ENCODE assay signal across 22 cellular contexts in the genomic region with DNA sequence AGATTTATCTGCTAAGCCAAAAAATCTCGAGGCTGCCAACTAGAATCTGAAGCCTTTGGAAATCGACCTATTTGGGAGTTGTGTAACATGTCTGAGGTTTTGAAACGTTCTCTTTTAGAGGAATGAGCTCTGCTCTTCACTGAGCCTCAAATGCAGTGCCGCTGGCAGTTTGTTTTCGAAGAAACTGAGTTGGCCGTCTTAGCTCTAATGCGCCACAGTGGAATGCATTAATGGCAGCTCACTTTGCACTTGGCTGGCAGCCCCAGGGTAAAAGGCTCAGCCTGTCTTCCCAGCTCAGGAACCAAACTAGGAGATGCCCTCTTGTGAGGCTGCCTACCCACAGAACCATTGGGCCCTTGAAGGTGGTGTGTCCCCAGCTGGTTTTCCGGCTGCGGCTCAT.
"Had no signal": no experiment of that assay in that cellular context is flagged by ENCODE, and none has a peak within 500 bp of the region (broad histone marks: within the 10 kb centered on the region; RNA-seq: fewer than 3 reads in every experiment).

No MANE protein-coding gene starts in this region.

- H3K27ac Mint-ChIP-seq: activated naive CD4-positive, alpha-beta T cell treated with anti-CD3 and anti-CD28 coated beads for 36 hours; activated naive CD8-positive, alpha-beta T cell treated with anti-CD3 and anti-CD28 coated beads, Interleukin-2, amount 10 ng/mL, durations not matched to agents 7 days and 5 days; activated T-helper 2 cell treated with anti-CD3 and anti-CD28 coated beads, Interferon-gamma antibody, Interleukin-2, Interleukin-4, amounts not matched to agents 10 μg/mL and 5 μg/mL and 100 μg/mL, durations not matched to agents 14 hours and 24 hours and 36 hours; neural progenitor cell; progenitor cell of endocrine pancreas had no signal

- H3K4me3 ChIP-seq: gastrocnemius medialis, lower lobe of right lung, neural progenitor cell, right atrium auricular region, tibial nerve had no signal

- H3K27me3 Mint-ChIP-seq: activated naive CD8-positive, alpha-beta T cell treated with anti-CD3 and anti-CD28 coated beads, Interleukin-2, amount 10 ng/mL, durations not matched to agents 7 days and 5 days; naive thymus-derived CD8-positive, alpha-beta T cell; progenitor cell of endocrine pancreas had no signal

- H3K4me2 ChIP-seq: neural progenitor cell had no signal

- H3K4me1 ChIP-seq: gastrocnemius medialis, lower lobe of right lung, neural progenitor cell, right atrium auricular region, tibial nerve had no signal

- H3K9me3 Mint-ChIP-seq: activated naive CD4-positive, alpha-beta T cell treated with anti-CD3 and anti-CD28 coated beads for 36 hours; activated naive CD8-positive, alpha-beta T cell treated with anti-CD3 and anti-CD28 coated beads, Interleukin-2, amount 10 ng/mL, durations not matched to agents 7 days and 5 days; activated T-helper 2 cell treated with anti-CD3 and anti-CD28 coated beads, Interferon-gamma antibody, Interleukin-2, Interleukin-4, amounts not matched to agents 10 μg/mL and 5 μg/mL and 100 μg/mL, durations not matched to agents 14 hours and 24 hours and 36 hours; naive thymus-derived CD8-positive, alpha-beta T cell; neural progenitor cell had no signal

- H3K4me3 Mint-ChIP-seq: activated naive CD4-positive, alpha-beta T cell treated with anti-CD3 and anti-CD28 coated beads for 36 hours; activated naive CD8-positive, alpha-beta T cell treated with anti-CD3 and anti-CD28 coated beads, Interleukin-2, amount 10 ng/mL, durations not matched to agents 7 days and 5 days; naive thymus-derived CD8-positive, alpha-beta T cell; neural progenitor cell had no signal

- H3K9ac ChIP-seq: neural progenitor cell had no signal

- H3K9me3 ChIP-seq: gastrocnemius medialis, lower lobe of right lung, right atrium auricular region, tibial nerve had no signal

- ATAC-seq: left colon; lower lobe of right lung; naive thymus-derived CD8-positive, alpha-beta T cell; stimulated activated naive CD8-positive, alpha-beta T cell treated with anti-CD3 and anti-CD28 coated beads, Interleukin-15, Interleukin-2, amounts not matched to agents 100 U/mL and 50 U/mL, for 24 hours had no signal

- H3K27me3 ChIP-seq: gastrocnemius medialis, neural progenitor cell, right atrium auricular region, tibial nerve had no signal

- H3K4me1 Mint-ChIP-seq: activated naive CD8-positive, alpha-beta T cell treated with anti-CD3 and anti-CD28 coated beads, Interleukin-2, amount 10 ng/mL, durations not matched to agents 7 days and 5 days; neural progenitor cell had no signal

- DNase-seq: activated CD4-positive, alpha-beta T cell treated with anti-CD3 and anti-CD28 coated beads for 1 hour; activated CD4-positive, alpha-beta T cell treated with anti-CD3 and anti-CD28 coated beads, Interleukin-2, amount 50 U/mL, for 1 hour; activated naive CD4-positive, alpha-beta T cell treated with anti-CD3 and anti-CD28 coated beads for 36 hours; activated naive CD8-positive, alpha-beta T cell treated with anti-CD3 and anti-CD28 coated beads, Interleukin-2, amount 10 ng/mL, durations not matched to agents 7 days and 5 days; activated T-cell treated with anti-CD3 and anti-CD28 coated beads, Interleukin-2, amount 50 U/mL, for 1 hour; cerebellar nuclear complex; cortex of kidney; gastrocnemius medialis; islet precursor cell; left colon; lower lobe of right lung; naive thymus-derived CD8-positive, alpha-beta T cell; stimulated activated CD4-positive, alpha-beta T cell treated with anti-CD3 and anti-CD28 coated beads, Interleukin-4, amount 100 ng/mL, for 4 hours; stimulated activated naive CD8-positive, alpha-beta T cell treated with anti-CD3 and anti-CD28 coated beads, Interleukin-15, Interleukin-2, amounts not matched to agents 100 U/mL and 50 U/mL, for 24 hours; T-helper 1 cell; WERI-Rb-1 had no signal

- H3K27ac ChIP-seq: epithelial cell of prostate, lower lobe of right lung, neural progenitor cell, right atrium auricular region, tibial nerve, WERI-Rb-1 had no signal
